Comparison of ENCODE assay signal across 8 cellular contexts in the genomic region with DNA sequence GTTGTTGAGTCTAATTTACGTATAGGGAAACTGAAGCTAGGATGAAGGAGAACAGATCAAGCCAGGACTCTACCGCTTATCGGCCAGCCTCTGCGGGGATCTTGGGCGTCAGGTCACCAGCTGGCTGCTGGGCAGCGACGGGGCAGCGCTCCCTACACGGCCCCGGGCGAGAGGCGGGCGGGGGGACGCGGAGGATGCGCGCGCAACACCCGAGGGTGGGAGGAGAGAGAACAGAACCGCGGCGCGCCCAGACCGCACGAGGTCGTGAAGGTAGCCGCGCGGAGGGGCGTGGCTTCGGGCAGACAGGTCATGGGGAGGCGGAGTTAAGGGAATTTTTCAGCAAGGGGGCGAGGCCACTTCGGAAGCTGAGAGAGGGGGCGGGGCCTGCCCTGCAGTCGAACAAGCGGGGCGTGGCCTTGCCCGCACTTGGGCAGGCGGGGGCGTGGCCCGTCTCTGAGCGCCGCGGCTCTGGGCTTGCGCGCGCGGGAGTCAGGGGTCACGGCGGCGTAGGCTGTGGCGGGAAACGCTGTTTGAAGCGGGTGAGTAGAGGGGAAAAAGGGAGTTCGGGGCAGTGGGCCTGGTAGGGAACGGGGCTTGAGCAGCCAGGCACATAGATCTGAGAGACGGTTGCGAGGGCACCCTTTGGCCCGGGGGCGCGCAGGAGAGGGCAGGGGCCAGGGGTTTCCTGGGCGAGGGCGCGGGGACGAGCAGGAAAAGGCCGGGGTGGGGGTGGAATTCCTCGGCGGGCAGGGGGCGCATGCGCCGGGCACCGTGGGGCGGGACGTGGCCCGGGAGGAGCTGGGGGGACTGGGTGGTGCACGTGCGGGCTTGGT. TPM values are rescaled to one million over a fixed set of nuclear protein-coding genes. Genes with fewer than 3 reads are reported as not detected.
DNase-seq lines count a peak whose midpoint lies in the region; ATAC-seq, FAIRE-seq and TF ChIP-seq lines count a peak whose summit lies in the region.

Gene POLD1, plus strand, starts transcription at position 496 of the 833 bp plus-strand sequence. CDS start 14,505 bp downstream, outside the sequence.

- peaks cover 8 to 37% (median 27%) of the 10 kb centered on the region in 9 donors for H3K4me1 ChIP-seq in heart right ventricle
- peaks cover 13% of the 10 kb centered on the region for H3K4me1 ChIP-seq in upper lobe of right lung

- DNase-seq in GM12892 (ENCODE audit: insufficient read length) (peak; percentile 100), NCI-H146 treated with DMSO at 0.1 percent for 48 hours (lab: John Stamatoyannopoulos, UW; ENCODE audit: unreplicated experiment) (peak; percentile 98), amniotic epithelial cell (ENCODE audit: low read depth) (peak; percentile 95), heart right ventricle (peak; percentile 95 to 97), posterior vena cava (ENCODE audit: low spot score) (peak; percentile 99), upper lobe of right lung (peak; percentile 99)

- H3K27me3 ChIP-seq in heart right ventricle (no peaks in the 10 kb centered on the region), upper lobe of right lung (no peaks in the 10 kb centered on the region)

- peaks cover 0 to 50% (median 29%) of the 10 kb centered on the region in 9 donors for H3K36me3 ChIP-seq in heart right ventricle
- peaks cover 40% of the 10 kb centered on the region for H3K36me3 ChIP-seq in upper lobe of right lung

- WGBS in heart right ventricle, 2 donors, result 1% methylated on average over 78 of the region's 78 CpGs

- peak within 1 kb of the TSS in 9 of 10 donors; percentile 67 to 87 (median 79) for H3K27ac ChIP-seq in heart right ventricle
- H3K27ac ChIP-seq in upper lobe of right lung, result peak within 1 kb of the TSS; percentile 75

- intact Hi-C loops in T-helper 1 cell treated with Interleukin-12 subunit alpha and Interleukin-12 subunit beta and Interleukin-4 antibody, amounts not matched to agents 30 ng/mL and 1 ng/mL, for 36 hours (cut with micrococcal nuclease), result loop anchor here (1.0 to 2.0 kb wide), 14 partner anchors 8 to 724 kb away; partner anchors contain the start of genes CTU1, EMC10, GARIN5A and JOSD2
- intact Hi-C loops in heart right ventricle (cut with DNase I), result loop anchor here in 1 of 10 donors (1.0 kb wide), 1 partner anchor 15 kb away; no protein-coding TSS in a partner anchor
- intact Hi-C loops in posterior vena cava (cut with DNase I), result no loop called here
- intact Hi-C loops in upper lobe of right lung (cut with DNase I), result no loop called here

- no peaks in the 10 kb centered on the region for H3K9me3 ChIP-seq in heart right ventricle
- no peaks in the 10 kb centered on the region for H3K9me3 ChIP-seq in upper lobe of right lung

- TF ChIP-seq POLR2A in GM12892 (IDR thresholded peaks at IDR 0.05; ENCODE audit: low read depth, low read length), result peak; percentile 69; the same call in 1 of the 2 replicates

- peak; percentile 99 for FAIRE-seq in GM12892 (lab: Jason Lieb, UNC)

- no peak for TF ChIP-seq CTCF in heart right ventricle (IDR thresholded peaks at IDR 0.05)
- no peak for TF ChIP-seq CTCF in upper lobe of right lung (IDR thresholded peaks at IDR 0.05)

- ATAC-seq in HG02870 (IDR thresholded peaks at IDR 0.05; ENCODE audit: unreplicated experiment) (peak; percentile 81), heart right ventricle (peak; percentile 94 to 97 (median 96)), upper lobe of right lung (peak; percentile 94)

- peak within 1 kb of the TSS; percentile 41 to 65 (median 58) for H3K4me3 ChIP-seq in heart right ventricle
- H3K4me3 ChIP-seq in upper lobe of right lung, result peak within 1 kb of the TSS; percentile 66

RNA-seq across cellular contexts. Expression of gene POLD1, which starts in this region (rescaled TPM):
- 28.7 TPM for polyA plus RNA-seq in GM12892 (2012; ENCODE audit: missing spikeins)
- 105 and 120 TPM in 2 replicates for total RNA-seq in T-helper 1 cell treated with Interleukin-12 subunit alpha and Interleukin-12 subunit beta and Interleukin-4 antibody, amounts not matched to agents 30 ng/mL and 1 ng/mL, for 36 hours
- 10 to 100 TPM in 6 of 10 donors, 1 to 10 TPM in 4; 4.2 to 15.0 (median 10.7) TPM for total RNA-seq in heart right ventricle
- 10 to 100 TPM; 14.2 to 28.3 TPM for polyA plus RNA-seq in heart right ventricle
- 10 to 100 TPM; 10.4 to 12.3 TPM for total RNA-seq in posterior vena cava
- total RNA-seq in upper lobe of right lung, result 34.4 TPM

Comparison
In these comparisons a context has a peak if more than half of its experiments do, and no peak if none do; other contexts are left out.
1. Peak in every context shown above with its lines: DNase-seq, ATAC-seq, H3K4me3 ChIP-seq and H3K27ac ChIP-seq.